In the genomic region with DNA sequence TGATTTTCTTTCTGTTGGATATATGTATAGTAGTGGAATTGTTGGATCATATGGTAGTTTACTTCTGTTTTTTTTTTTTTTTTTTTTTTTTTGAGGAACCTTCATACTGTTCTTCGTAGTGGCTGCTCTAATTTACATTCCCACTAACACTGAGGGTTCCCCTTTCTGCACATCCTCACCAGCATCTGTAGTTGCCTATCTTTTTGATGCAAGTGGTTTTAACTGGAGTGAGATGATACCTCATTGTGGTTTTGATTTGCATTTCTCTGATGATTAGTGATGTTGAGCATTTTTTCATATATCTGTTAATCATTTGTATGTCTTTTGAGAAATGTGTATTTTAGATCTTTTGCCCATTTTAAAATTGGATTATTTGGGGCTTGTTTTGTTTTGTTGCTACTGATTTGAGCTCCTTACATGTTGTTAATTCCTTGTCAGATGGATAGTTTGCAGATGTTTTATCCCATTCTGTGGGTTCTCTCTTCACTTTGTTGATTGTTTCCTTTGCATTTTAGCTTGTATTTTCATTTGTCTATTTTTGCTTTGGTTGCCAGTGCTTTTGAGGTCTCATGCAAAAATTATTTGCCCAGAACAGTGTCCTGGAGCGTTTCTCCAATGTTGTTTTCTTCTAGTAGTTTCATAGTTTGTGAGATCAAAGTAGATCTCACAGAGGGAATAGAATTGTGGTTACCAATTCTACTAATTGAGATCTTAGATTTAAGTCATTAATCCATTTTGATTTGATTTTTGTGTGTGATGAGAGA, we compare ENCODE assay signal across 10 cellular contexts. TPM values are rescaled to one million over a fixed set of nuclear protein-coding genes. Genes with fewer than 3 reads are reported as not detected.
DNase-seq lines count a peak whose midpoint lies in the region; ATAC-seq and TF ChIP-seq lines count a peak whose summit lies in the region.
"Had no signal": no experiment of that assay in that cellular context is flagged by ENCODE, and none has a peak within 500 bp of the region (broad histone marks: within the 10 kb centered on the region; RNA-seq: fewer than 3 reads in every experiment).

No MANE protein-coding gene starts in this region.

- H3K36me3 ChIP-seq in mucosa of descending colon (ENCODE audit: low read depth) (no peaks in the 10 kb centered on the region), osteoblast (ENCODE audit: insufficient read depth, low read length) (peaks cover 23% of the 10 kb centered on the region)

- ATAC-seq in GM18907 (IDR thresholded peaks at IDR 0.05; ENCODE audit: unreplicated experiment), result peak; percentile 93
- ATAC-seq in GM21786 (IDR thresholded peaks at IDR 0.05; ENCODE audit: unreplicated experiment), result peak; percentile 97
- ATAC-seq in HG03460 (IDR thresholded peaks at IDR 0.05; ENCODE audit: unreplicated experiment), result peak; percentile 92
- ATAC-seq in mucosa of descending colon, result peak; percentile 44

- no peak overlapping the region for H2AFZ ChIP-seq in osteoblast (ENCODE audit: low read length)

- H3K9me3 ChIP-seq in mucosa of descending colon (no peaks in the 10 kb centered on the region), osteoblast (ENCODE audit: low read depth, low read length) (no peaks in the 10 kb centered on the region)
- H3K9me3 ChIP-seq: SJSA1 had no signal

- no peaks in the 10 kb centered on the region for H3K27me3 ChIP-seq in osteoblast (ENCODE audit: insufficient read depth, low read length)
- H3K27me3 ChIP-seq: SJSA1 had no signal

- H4K20me1 ChIP-seq in osteoblast (ENCODE audit: insufficient read depth, low read length), result peaks cover 9% of the 10 kb centered on the region

- DNase-seq in mucosa of descending colon (no peak), NCI-H1092 (lab: John Stamatoyannopoulos, UW) (no peak), lower leg skin (ENCODE audit: low spot score in 2 of 2) (no peak), osteoblast (ENCODE audit: insufficient read length, low spot score, missing footprints) (no peak)
- DNase-seq in activated CD4-positive, alpha-beta T cell treated with anti-CD3 and anti-CD28 coated beads, Interleukin-2, amount 50 U/mL, for 4 hours, result no peak
- DNase-seq: substantia nigra had no signal

- H3K4me1 ChIP-seq in mucosa of descending colon (ENCODE audit: low read depth) (no peaks in the 10 kb centered on the region), osteoblast (ENCODE audit: insufficient read depth, low read length) (no peaks in the 10 kb centered on the region)
- H3K4me1 ChIP-seq: SJSA1 had no signal

- peaks cover 30% of the 10 kb centered on the region for H3K79me2 ChIP-seq in osteoblast (ENCODE audit: insufficient read depth, low read length)

- TF ChIP-seq CTCF in mucosa of descending colon (IDR thresholded peaks at IDR 0.05) (no peak), lower leg skin (IDR thresholded peaks at IDR 0.05) (no peak), osteoblast (IDR thresholded peaks at IDR 0.05; ENCODE audit: extremely low read depth, low read depth, low read length) (no peak)

- H3K4me3 ChIP-seq in mucosa of descending colon, result no peak overlapping the region
- no peak overlapping the region for H3K4me3 ChIP-seq in lower leg skin (ENCODE audit: low read depth, poor library complexity, severe bottlenecking)
- no peak overlapping the region for H3K4me3 ChIP-seq in osteoblast (ENCODE audit: insufficient read depth, low read length)
- H3K4me3 ChIP-seq: SJSA1 had no signal

- no peak for TF ChIP-seq POLR2A in lower leg skin (IDR thresholded peaks at IDR 0.05)

- intact Hi-C loops in mucosa of descending colon (cut with DNase I, micrococcal nuclease) (no loop called here), lower leg skin (cut with DNase I; ENCODE audit: low total_unique reads) (no loop called here)

- no peak overlapping the region for H3K4me2 ChIP-seq in osteoblast (ENCODE audit: insufficient read depth, low read length)

- WGBS in lower leg skin, 2 donors, result 78 to 84% methylated on average over 2 of the region's 2 CpGs

- no peak overlapping the region for H3K27ac ChIP-seq in osteoblast (ENCODE audit: low read depth, low read length)
- H3K27ac ChIP-seq: SJSA1 had no signal

RNA-seq across cellular contexts. Expression of a gene that starts 25.0 kb away (rescaled TPM):
- 10 to 100 TPM; 21.6 to 33.4 (median 32.1) TPM for total RNA-seq in mucosa of descending colon
- 10 to 100 TPM; 42.1 to 84.7 (median 54.1) TPM for total RNA-seq in lower leg skin
- 31.5 and 32.7 TPM in 2 replicates for total RNA-seq in osteoblast

RNA-seq across cellular contexts. Expression of a gene that starts 52.7 kb away (rescaled TPM):
- total RNA-seq in mucosa of descending colon, result 10 to 100 TPM; 16.0 to 20.6 (median 16.3) TPM
- 10 to 100 TPM; 10.9 to 31.1 (median 16.7) TPM for total RNA-seq in lower leg skin
- total RNA-seq in osteoblast, result 14.7 and 15.6 TPM in 2 replicates

Comparison
In these comparisons a context has a peak if more than half of its experiments do, and no peak if none do; other contexts are left out.
1. ATAC-seq: peak in every context shown above with its lines; median percentile 97 in GM21786; 93 in GM18907; 92 in HG03460; 44 in mucosa of descending colon.